8 cellular contexts compared by ENCODE assay signal in genomic region chr2:197599285-197599965, GRCh38.
DNase-seq lines count a peak whose midpoint lies in the region; ATAC-seq and TF ChIP-seq lines count a peak whose summit lies in the region.

No MANE protein-coding gene starts in this region.

- H3K4me1 Mint-ChIP-seq in activated CD4-positive, alpha-beta memory T cell treated with anti-CD3 and anti-CD28 coated beads for 36 hours (ENCODE audit: low read depth), result peaks cover 2% of the 10 kb centered on the region

- H3K27me3 Mint-ChIP-seq in activated CD4-positive, alpha-beta memory T cell treated with anti-CD3 and anti-CD28 coated beads for 36 hours, result peaks cover 18% of the 10 kb centered on the region

- ATAC-seq in gastroesophageal sphincter, result peak; percentile 82

- DNase-seq in GM12865 (ENCODE audit: low read depth), result peak; percentile 75
- DNase-seq in H7, result peak; percentile 77
- DNase-seq in NCI-H1694 (lab: John Stamatoyannopoulos, UW), result peak; percentile 7
- DNase-seq in activated CD4-positive, alpha-beta memory T cell treated with anti-CD3 and anti-CD28 coated beads for 36 hours, result peak; percentile 30
- peak; percentile 12 for DNase-seq in stimulated activated CD4-positive, alpha-beta T cell treated with anti-CD3 and anti-CD28 coated beads, Interleukin-4, amount 100 ng/mL, for 1 hour
- no peak for DNase-seq in DMS114 treated with DMSO at 0.1 percent for 48 hours (lab: John Stamatoyannopoulos, UW; ENCODE audit: unreplicated experiment)
- no peak for DNase-seq in T1000 (lab: John Stamatoyannopoulos, UW)

- TF ChIP-seq POLR2A in gastroesophageal sphincter (IDR thresholded peaks at IDR 0.05), result no peak

- no peaks in the 10 kb centered on the region for H3K36me3 Mint-ChIP-seq in activated CD4-positive, alpha-beta memory T cell treated with anti-CD3 and anti-CD28 coated beads for 36 hours

- H3K4me1 ChIP-seq in gastroesophageal sphincter, result no peaks in the 10 kb centered on the region

- TF ChIP-seq EP300 in gastroesophageal sphincter (IDR thresholded peaks at IDR 0.05), result no peak

- POLR2A ChIA-PET in activated CD4-positive, alpha-beta memory T cell treated with anti-CD3 and anti-CD28 coated beads for 36 hours (lab: Charles Lee), result no interaction called here

- no peak overlapping the region for H3K4me3 Mint-ChIP-seq in activated CD4-positive, alpha-beta memory T cell treated with anti-CD3 and anti-CD28 coated beads for 36 hours

- CTCF ChIA-PET in activated CD4-positive, alpha-beta memory T cell treated with anti-CD3 and anti-CD28 coated beads for 36 hours (lab: Charles Lee), result interaction anchor here (0.7 to 1.4 kb wide), 6 partner anchors 23 to 181 kb away, joined by 3 to 7 read pairs (median 4); partner anchors contain the start of genes MARS2 and MOB4

- H3K27me3 ChIP-seq in H7 (ENCODE audit: control insufficient read depth, insufficient read depth, low read length) (no peaks in the 10 kb centered on the region), gastroesophageal sphincter (peaks cover 2% of the 10 kb centered on the region)

- H3K9me3 Mint-ChIP-seq in activated CD4-positive, alpha-beta memory T cell treated with anti-CD3 and anti-CD28 coated beads for 36 hours, result no peaks in the 10 kb centered on the region

- intact Hi-C loops in activated CD4-positive, alpha-beta memory T cell treated with anti-CD3 and anti-CD28 coated beads for 36 hours (cut with micrococcal nuclease), result no loop called here

- WGBS in gastroesophageal sphincter (ENCODE audit: low coverage in 1 of 2), 2 donors, result 36 to 40% methylated on average over 9 to 10 of the region's 11 CpGs

- no peak overlapping the region for H3K27ac ChIP-seq in gastroesophageal sphincter

- H3K9me3 ChIP-seq in gastroesophageal sphincter, result no peaks in the 10 kb centered on the region

- peak; percentile 32 for TF ChIP-seq CTCF in GM12865 (IDR thresholded peaks at IDR 0.05; ENCODE audit: insufficient read depth, low read depth, low read length, missing control alignments)
- TF ChIP-seq CTCF in gastroesophageal sphincter (IDR thresholded peaks at IDR 0.05), result peak in 2 of 4 experiments; percentile 4 to 29

- H3K4me3 ChIP-seq in GM12865 (ENCODE audit: low read depth, low read length) (no peak overlapping the region), H7 (ENCODE audit: insufficient read depth, low read depth, low read length) (no peak overlapping the region), gastroesophageal sphincter (no peak overlapping the region)

- H3K27ac Mint-ChIP-seq in activated CD4-positive, alpha-beta memory T cell treated with anti-CD3 and anti-CD28 coated beads for 36 hours, result no peak overlapping the region

- H3K36me3 ChIP-seq in H7 (replicated peaks; ENCODE audit: control insufficient read depth, insufficient read depth, low read length) (no peaks in the 10 kb centered on the region), gastroesophageal sphincter (no peaks in the 10 kb centered on the region)

Comparison
In these comparisons a context has a peak if more than half of its experiments do, and no peak if none do; other contexts are left out.
1. DNase-seq: peak in GM12865 (single experiment), H7 (single experiment), NCI-H1694 (single experiment), activated CD4-positive, alpha-beta memory T cell treated with anti-CD3 and anti-CD28 coated beads for 36 hours (single experiment) and stimulated activated CD4-positive, alpha-beta T cell treated with anti-CD3 and anti-CD28 coated beads, Interleukin-4, amount 100 ng/mL, for 1 hour (single experiment); none in DMS114 treated with DMSO at 0.1 percent for 48 hours (single experiment) and T1000 (single experiment).